In the genomic region with DNA sequence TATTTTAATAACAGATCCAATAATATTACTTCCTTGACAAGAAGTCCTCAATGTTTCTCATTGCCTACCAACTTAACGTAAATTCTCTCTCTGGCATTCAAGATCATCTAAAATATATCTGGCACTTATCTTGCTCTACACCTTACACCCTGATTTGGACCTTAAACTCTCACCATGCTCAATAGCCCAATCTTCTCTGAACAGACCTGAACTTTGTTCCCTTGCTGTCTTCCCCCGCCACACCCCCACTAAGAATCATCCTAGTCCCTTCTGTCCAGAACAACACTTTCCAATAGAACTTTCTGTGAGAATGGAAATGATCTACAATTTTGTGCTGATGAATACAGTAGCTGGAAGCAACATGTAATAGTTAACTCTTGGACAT, we compare ENCODE assay signal across 26 cellular contexts. TPM values are rescaled to one million over a fixed set of nuclear protein-coding genes. Genes with fewer than 3 reads are reported as not detected.
"Had no signal": no experiment of that assay in that cellular context is flagged by ENCODE, and none has a peak within 500 bp of the region (broad histone marks: within the 10 kb centered on the region; RNA-seq: fewer than 3 reads in every experiment).

No MANE protein-coding gene starts in this region.

- H3K27ac Mint-ChIP-seq: IgD-negative memory B cell had no signal

- H3K36me3 Mint-ChIP-seq: IgD-negative memory B cell had no signal

- H3K4me3 ChIP-seq: PC-9, Peyer's patch, SJSA1, SK-N-MC had no signal

- H3K4me3 Mint-ChIP-seq: IgD-negative memory B cell had no signal

- H3K27me3 ChIP-seq: Peyer's patch, SJSA1 had no signal

- H2AFZ ChIP-seq: PC-9 had no signal

- FAIRE-seq: HTR-8/SVneo had no signal

- H3K4me2 ChIP-seq: PC-9 had no signal

- H3K27ac ChIP-seq: HL-60, PC-9, Peyer's patch, SJSA1, SK-N-MC had no signal

- H3K36me3 ChIP-seq: Peyer's patch, SJSA1 had no signal

- H3K9me3 ChIP-seq: Peyer's patch, SJSA1 had no signal

- H3K4me1 Mint-ChIP-seq: IgD-negative memory B cell had no signal

- H3K4me1 ChIP-seq: Peyer's patch, SJSA1 had no signal

- DNase-seq: KBM-7; NCI-H1048; NCI-H1105; NCI-H1417 treated with DMSO at 0.1 percent for 48 hours; NCI-H146; NCI-H1694 treated with DMSO at 0.1 percent for 48 hours; NCI-H1930; NCI-H2081; NCI-H2107; NCI-H2227 treated with DMSO at 0.1 percent for 48 hours; NCI-H524; NCI-H526 treated with DMSO at 0.1 percent for 48 hours; NCI-H748 treated with DMSO at 0.1 percent for 48 hours; NK-92 treated with Interleukin-12 subunit alpha and Interleukin-12 subunit beta, amount 100 ng/mL, for 24 hours; OCI-M1; PC-9; Peyer's patch; Right ventricle myocardium superior; RPMI8226; SIG-M5 had no signal

RNA-seq across cellular contexts. Expression of a gene that starts 44.9 kb away (rescaled TPM):
- total RNA-seq: LHCN-M2 had no signal
